1 cellular context compared by ENCODE assay signal in genomic region chr17:48995871-48996695, GRCh38.
TF ChIP-seq lines count a peak whose summit lies in the region.

No MANE protein-coding gene starts in this region.

TF ChIP-seq in K562, 482 proteins besides CTCF, POLR2A, EP300 and RAD21 (continued from another document and continues in another):
- TF ChIP-seq TFE3 (CRISPR knock-in tag; IDR thresholded peaks at IDR 0.05), result no peak
- no peak for TF ChIP-seq FOXM1 (IDR thresholded peaks at IDR 0.05; ENCODE audit: low read depth)
- TF ChIP-seq FOXM1 (CRISPR knock-in tag; IDR thresholded peaks at IDR 0.05; ENCODE audit: low read depth), result peak; percentile 61; the same call in 1 of the 2 replicates
- TF ChIP-seq ATF1 (CRISPR knock-in tag; IDR thresholded peaks at IDR 0.05), result no peak
- peak; percentile 56 for TF ChIP-seq ATF1 (tag; IDR thresholded peaks at IDR 0.05)
- no peak for TF ChIP-seq ZNF133 (CRISPR knock-in tag; IDR thresholded peaks at IDR 0.05)
- TF ChIP-seq PCBP1 (IDR thresholded peaks at IDR 0.05; ENCODE audit: low read depth, low read length, poor library complexity, severe bottlenecking), result peak; percentile 85
- no peak for TF ChIP-seq SNIP1 (IDR thresholded peaks at IDR 0.05; ENCODE audit: low read depth)
- TF ChIP-seq HDAC8 (tag; IDR thresholded peaks at IDR 0.05), result 0 out of 2 replicates have a peak, but pooled peaks have one; percentile 1
- peak; percentile 76 for TF ChIP-seq SAFB (IDR thresholded peaks at IDR 0.05; ENCODE audit: borderline replicate concordance, low read depth, low read length)
- peak in 1 of 2 experiments; percentile 69; a peak in 1 of 4 replicates for TF ChIP-seq UBTF (IDR thresholded peaks at IDR 0.05; ENCODE audit: borderline replicate concordance in 1 of 2, low read depth in 2 of 2, low read length in 2 of 2)
- no peak for TF ChIP-seq NR2C1 (IDR thresholded peaks at IDR 0.05)
- TF ChIP-seq NR2C1 (tag; IDR thresholded peaks at IDR 0.05), result peak; percentile 53
- 0 out of 4 replicates have a peak, but pooled peaks of 1 of the 2 experiments have one; percentile 1 for TF ChIP-seq RCOR1 (IDR thresholded peaks at IDR 0.05; ENCODE audit: borderline replicate concordance in 1 of 2, low read depth in 2 of 2, low read length in 2 of 2)
- TF ChIP-seq SRF (CRISPR knock-in tag; IDR thresholded peaks at IDR 0.05), result 0 out of 4 replicates have a peak, but pooled peaks of 1 of the 2 experiments have one; percentile 17
- TF ChIP-seq POLR2H (tag; IDR thresholded peaks at IDR 0.05; ENCODE audit: low read depth), result peak; percentile 61; the same call in 1 of the 2 replicates
- peak; percentile 24; the same call in 1 of the 2 replicates for TF ChIP-seq NKRF (IDR thresholded peaks at IDR 0.05; ENCODE audit: borderline replicate concordance)
- peak; percentile 60 for TF ChIP-seq U2AF1 (optimal IDR thresholded peaks at IDR 0.05; ENCODE audit: low read depth, low read length)
- TF ChIP-seq HDAC2 (IDR thresholded peaks at IDR 0.05), result 0 out of 2 replicates have a peak, but pooled peaks have one; percentile 42
- no peak for TF ChIP-seq NFYB (IDR thresholded peaks at IDR 0.05; ENCODE audit: extremely low read depth, insufficient read length)
- TF ChIP-seq GTF2F1 (IDR thresholded peaks at IDR 0.05; ENCODE audit: low read depth, low read length), result peak; percentile 43; the same call in 1 of the 2 replicates
- TF ChIP-seq MYC (IDR thresholded peaks at IDR 0.05; ENCODE audit: low read depth, low read length), result peak; percentile 88
- no peak for TF ChIP-seq MYC (CRISPR knock-in tag; IDR thresholded peaks at IDR 0.05; ENCODE audit: borderline replicate concordance, low read depth)
- peak; percentile 42; the same call in 1 of the 2 replicates for TF ChIP-seq NR2C2 (CRISPR knock-in tag; IDR thresholded peaks at IDR 0.05)
- peak; percentile 42; the same call in 1 of the 2 replicates for TF ChIP-seq NR2C2 (tag; IDR thresholded peaks at IDR 0.05)
- TF ChIP-seq E2F5 (CRISPR knock-in tag; IDR thresholded peaks at IDR 0.05), result 0 out of 2 replicates have a peak, but pooled peaks have one; percentile 17
- TF ChIP-seq YY1 (IDR thresholded peaks at IDR 0.05; ENCODE audit: borderline replicate concordance in 1 of 3, control insufficient read depth in 1 of 3, extremely low read depth in 1 of 3, insufficient read depth in 3 of 3, insufficient read length in 1 of 3, insufficient replicate concordance in 2 of 3, low read depth in 1 of 3, low read length in 2 of 3), result peak in 1 of 3 experiments; percentile 3
- TF ChIP-seq ZFP36 (IDR thresholded peaks at IDR 0.05; ENCODE audit: low read depth, low read length, partially characterized antibody), result peak; percentile 7
- peak; percentile 91 for TF ChIP-seq USF1 (CRISPR knock-in tag; IDR thresholded peaks at IDR 0.05)
- TF ChIP-seq USF2 (CRISPR knock-in tag; IDR thresholded peaks at IDR 0.05), result peak; percentile 84
- no peak for TF ChIP-seq IRF1 (CRISPR knock-in tag; IDR thresholded peaks at IDR 0.05; ENCODE audit: borderline replicate concordance)
- peak; percentile 64 for TF ChIP-seq RNF2 (IDR thresholded peaks at IDR 0.05)
- no peak for TF ChIP-seq EHMT2 (IDR thresholded peaks at IDR 0.05)
- TF ChIP-seq NR3C1 (CRISPR knock-in tag; IDR thresholded peaks at IDR 0.05), result 0 out of 2 replicates have a peak, but pooled peaks have one; percentile 58
- no peak for TF ChIP-seq PTRF (tag; IDR thresholded peaks at IDR 0.05)
- 0 out of 2 replicates have a peak, but pooled peaks have one; percentile 29 for TF ChIP-seq LARP7 (IDR thresholded peaks at IDR 0.05)
- peak; percentile 79 for TF ChIP-seq ZFX (CRISPR knock-in tag; IDR thresholded peaks at IDR 0.05)
- TF ChIP-seq KLF13 (tag; IDR thresholded peaks at IDR 0.05; ENCODE audit: borderline replicate concordance, low read depth), result peak; percentile 36; the same call in 1 of the 2 replicates
- TF ChIP-seq THAP12 (CRISPR knock-in tag; IDR thresholded peaks at IDR 0.05), result peak; percentile 75; the same call in 1 of the 2 replicates
- peak in 1 of 2 experiments; percentile 68; a peak in 2 of 4 replicates for TF ChIP-seq KDM1A (IDR thresholded peaks at IDR 0.05)
- no peak for TF ChIP-seq FOXA1 (IDR thresholded peaks at IDR 0.05; ENCODE audit: borderline replicate concordance)
- TF ChIP-seq ZNF668 (CRISPR knock-in tag; IDR thresholded peaks at IDR 0.05), result no peak
- peak; percentile 74 for TF ChIP-seq ARID4B (CRISPR knock-in tag; IDR thresholded peaks at IDR 0.05)
- TF ChIP-seq FOXK2 (conservative IDR thresholded peaks at IDR 0.05 in 1 of 2, IDR thresholded peaks at IDR 0.05 in 1 of 2; ENCODE audit: low read depth in 2 of 2), result no peak
- 0 out of 2 replicates have a peak, but pooled peaks have one; percentile 14 for TF ChIP-seq MEF2D (tag; conservative IDR thresholded peaks at IDR 0.05; ENCODE audit: low read depth)
- no peak for TF ChIP-seq POLR3A (IDR thresholded peaks at IDR 0.05; ENCODE audit: borderline replicate concordance, extremely low read depth, insufficient read depth, insufficient read length)
- TF ChIP-seq PRPF4 (IDR thresholded peaks at IDR 0.05; ENCODE audit: insufficient read depth, low read depth, low read length, poor library complexity, severe bottlenecking), result peak; percentile 87
- peak; percentile 23; the same call in 1 of the 2 replicates for TF ChIP-seq SRSF3 (IDR thresholded peaks at IDR 0.05; ENCODE audit: insufficient read depth, low read length)
- peak; percentile 12; the same call in 1 of the 2 replicates for TF ChIP-seq ZNF444 (CRISPR knock-in tag; IDR thresholded peaks at IDR 0.05)
- no peak for TF ChIP-seq BRF1 (IDR thresholded peaks at IDR 0.05; ENCODE audit: borderline replicate concordance, extremely low read depth, insufficient read length)
- no peak for TF ChIP-seq HNRNPH1 (optimal IDR thresholded peaks at IDR 0.05; ENCODE audit: low read depth, low read length)
- no peak for TF ChIP-seq HNRNPUL1 (IDR thresholded peaks at IDR 0.05; ENCODE audit: low read length)
